In the genomic region with DNA sequence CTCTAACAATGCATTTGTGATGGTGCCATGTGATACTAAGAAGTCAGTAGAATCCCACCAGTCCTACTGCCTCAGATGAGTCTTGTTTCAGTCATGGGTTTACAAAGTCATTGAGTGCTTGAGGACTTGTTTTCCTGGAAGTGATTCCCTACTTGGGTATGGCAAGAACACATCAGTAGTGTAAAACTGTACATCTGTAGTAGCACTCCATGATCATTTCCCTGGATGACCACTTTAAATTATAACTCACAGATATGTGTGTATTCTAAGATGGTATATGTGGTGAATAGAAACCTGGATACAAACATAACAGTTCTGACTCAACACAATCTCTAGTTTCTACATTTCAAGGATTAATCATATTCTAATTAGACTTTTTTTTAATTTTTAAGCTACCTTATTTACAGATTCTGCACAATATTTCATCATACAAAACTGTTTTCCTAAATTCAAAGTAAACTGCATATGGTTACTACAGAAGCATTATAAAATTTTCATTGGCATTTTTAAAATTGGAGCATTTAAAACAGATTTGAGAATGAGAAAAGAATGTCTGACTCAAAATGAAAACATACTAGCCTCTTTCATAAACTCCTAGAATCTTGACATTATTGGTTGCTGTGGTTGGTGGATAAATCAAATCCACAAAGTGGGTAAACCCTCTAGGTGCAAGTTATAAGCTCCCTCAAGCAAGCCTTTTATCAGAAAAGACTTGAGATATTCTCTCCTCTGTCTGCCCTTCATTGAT, we compare ENCODE assay signal across 16 cellular contexts. TPM values are rescaled to one million over a fixed set of nuclear protein-coding genes. Genes with fewer than 3 reads are reported as not detected.
DNase-seq lines count a peak whose midpoint lies in the region; ATAC-seq, FAIRE-seq and TF ChIP-seq lines count a peak whose summit lies in the region.
"Had no signal": no experiment of that assay in that cellular context is flagged by ENCODE, and none has a peak within 500 bp of the region (broad histone marks: within the 10 kb centered on the region; RNA-seq: fewer than 3 reads in every experiment).

No MANE protein-coding gene starts in this region.

- H3K4me3 Mint-ChIP-seq in activated naive CD4-positive, alpha-beta T cell treated with anti-CD3 and anti-CD28 coated beads, Interleukin-2, amount 50 U/mL, for 24 hours, result peak overlapping the region; percentile 11
- no peak overlapping the region for H3K4me3 Mint-ChIP-seq in activated naive CD4-positive, alpha-beta T cell treated with anti-CD3 and anti-CD28 coated beads, Interleukin-2, amount 10 ng/mL, durations not matched to agents 7 days and 5 days
- no peak overlapping the region for H3K4me3 Mint-ChIP-seq in T-cell

- no peaks in the 10 kb centered on the region for H3K9me3 Mint-ChIP-seq in activated naive CD4-positive, alpha-beta T cell treated with anti-CD3 and anti-CD28 coated beads, Interleukin-2, amount 50 U/mL, for 24 hours
- no peaks in the 10 kb centered on the region for H3K9me3 Mint-ChIP-seq in activated naive CD4-positive, alpha-beta T cell treated with anti-CD3 and anti-CD28 coated beads, Interleukin-2, amount 10 ng/mL, durations not matched to agents 7 days and 5 days
- no peaks in the 10 kb centered on the region for H3K9me3 Mint-ChIP-seq in T-cell

- H3K27ac Mint-ChIP-seq in activated naive CD4-positive, alpha-beta T cell treated with anti-CD3 and anti-CD28 coated beads, Interleukin-2, amount 50 U/mL, for 24 hours, result peak overlapping the region; percentile 59
- H3K27ac Mint-ChIP-seq in activated naive CD4-positive, alpha-beta T cell treated with anti-CD3 and anti-CD28 coated beads, Interleukin-2, amount 10 ng/mL, durations not matched to agents 7 days and 5 days, result no peak overlapping the region
- H3K27ac Mint-ChIP-seq in T-cell, result peak overlapping the region; percentile 16 to 48

- no peaks in the 10 kb centered on the region for H3K27me3 ChIP-seq in fibroblast of lung (ENCODE audit: control insufficient read depth, insufficient read depth, low read length)
- H3K27me3 ChIP-seq: spleen had no signal

- H3K4me3 ChIP-seq in fibroblast of lung (replicated peaks in 1 of 4; ENCODE audit: control extremely low read depth in 1 of 4, insufficient read depth in 1 of 4, low read depth in 3 of 4, low read length in 4 of 4), result no peak overlapping the region
- H3K4me3 ChIP-seq: spleen had no signal

- no peak for DNase-seq in activated naive CD4-positive, alpha-beta T cell treated with anti-CD3 and anti-CD28 coated beads, Interleukin-2, amount 10 ng/mL, durations not matched to agents 7 days and 5 days
- DNase-seq in T-cell (no peak), fibroblast of lung (ENCODE audit: low read depth in 2 of 2) (peak; percentile 22 to 68), stromal cell of bone marrow (ENCODE audit: low read depth) (peak; percentile 36), HTR-8/SVneo (ENCODE audit: insufficient read length, low spot score) (no peak)
- DNase-seq: activated CD4-positive, alpha-beta T cell treated with anti-CD3 and anti-CD28 coated beads, Interleukin-2, amount 50 U/mL, for 1 hour; activated effector memory CD4-positive, alpha-beta T cell treated with Interleukin-2 at 50 U/mL for 16 hours; central memory CD4-positive, alpha-beta T cell; DMS153; head of caudate nucleus; NCI-H187 treated with DMSO at 0.1 percent for 48 hours; spleen had no signal

- H3K36me3 Mint-ChIP-seq in activated naive CD4-positive, alpha-beta T cell treated with anti-CD3 and anti-CD28 coated beads, Interleukin-2, amount 50 U/mL, for 24 hours, result peaks cover 5% of the 10 kb centered on the region
- H3K36me3 Mint-ChIP-seq in activated naive CD4-positive, alpha-beta T cell treated with anti-CD3 and anti-CD28 coated beads, Interleukin-2, amount 10 ng/mL, durations not matched to agents 7 days and 5 days, result peaks cover 24% of the 10 kb centered on the region
- H3K36me3 Mint-ChIP-seq in T-cell, result peaks cover 8% of the 10 kb centered on the region

- no peaks in the 10 kb centered on the region for H3K79me2 ChIP-seq in fibroblast of lung (ENCODE audit: control insufficient read depth, insufficient read depth, low read length)

- H2AFZ ChIP-seq in fibroblast of lung (ENCODE audit: low read length), result no peak overlapping the region

- no peaks in the 10 kb centered on the region for H3K9me3 ChIP-seq in fibroblast of lung (ENCODE audit: control insufficient read depth, insufficient read depth, low read depth, low read length)
- H3K9me3 ChIP-seq: spleen had no signal

- no peaks in the 10 kb centered on the region for H3K27me3 Mint-ChIP-seq in activated naive CD4-positive, alpha-beta T cell treated with anti-CD3 and anti-CD28 coated beads, Interleukin-2, amount 50 U/mL, for 24 hours
- no peaks in the 10 kb centered on the region for H3K27me3 Mint-ChIP-seq in activated naive CD4-positive, alpha-beta T cell treated with anti-CD3 and anti-CD28 coated beads, Interleukin-2, amount 10 ng/mL, durations not matched to agents 7 days and 5 days
- no peaks in the 10 kb centered on the region for H3K27me3 Mint-ChIP-seq in T-cell

- H3K9ac ChIP-seq in fibroblast of lung (ENCODE audit: insufficient read depth, low read length), result no peak overlapping the region

- peak overlapping the region; percentile 29 for H3K27ac ChIP-seq in fibroblast of lung (ENCODE audit: insufficient read depth, low read length)
- H3K27ac ChIP-seq: RWPE1, spleen had no signal

- FAIRE-seq in HTR-8/SVneo (lab: Jason Lieb, UNC), result no peak

- H3K4me2 ChIP-seq in fibroblast of lung (ENCODE audit: extremely low read depth, insufficient read depth, low read length), result no peak overlapping the region

- no peaks in the 10 kb centered on the region for H4K20me1 ChIP-seq in fibroblast of lung (ENCODE audit: control insufficient read depth, extremely low read depth, insufficient read depth, low read length)

- peaks cover 66% of the 10 kb centered on the region for H3K4me1 Mint-ChIP-seq in activated naive CD4-positive, alpha-beta T cell treated with anti-CD3 and anti-CD28 coated beads, Interleukin-2, amount 50 U/mL, for 24 hours
- H3K4me1 Mint-ChIP-seq in activated naive CD4-positive, alpha-beta T cell treated with anti-CD3 and anti-CD28 coated beads, Interleukin-2, amount 10 ng/mL, durations not matched to agents 7 days and 5 days, result peaks cover 2% of the 10 kb centered on the region
- peaks cover 18 to 29% (median 27%) of the 10 kb centered on the region in 3 donors for H3K4me1 Mint-ChIP-seq in T-cell

- CTCF ChIA-PET in activated naive CD4-positive, alpha-beta T cell treated with anti-CD3 and anti-CD28 coated beads, Interleukin-2, amount 10 ng/mL, durations not matched to agents 7 days and 5 days (lab: Charles Lee), result interaction anchor here (0.8 kb wide), 1 partner anchor 13 kb away, joined by 3 read pairs; no protein-coding TSS in a partner anchor
- CTCF ChIA-PET in T-cell (lab: Charles Lee), result no interaction called here

- ATAC-seq in T-cell (replicated peaks in 1 of 4) (no peak), HG02642 (IDR thresholded peaks at IDR 0.05; ENCODE audit: poor library complexity, unreplicated experiment) (no peak), HG03139 (IDR thresholded peaks at IDR 0.05; ENCODE audit: unreplicated experiment) (no peak)

- H3K4me1 ChIP-seq in fibroblast of lung (ENCODE audit: control insufficient read depth, extremely low read depth, insufficient read depth, low read length), result no peaks in the 10 kb centered on the region

- TF ChIP-seq CTCF in fibroblast of lung (conservative IDR thresholded peaks at IDR 0.05 in 1 of 2, IDR thresholded peaks at IDR 0.05 in 1 of 2; ENCODE audit: low read depth in 1 of 2, low read length in 2 of 2), result no peak

- H3K36me3 ChIP-seq in fibroblast of lung (ENCODE audit: control insufficient read depth, insufficient read depth, low read length), result no peaks in the 10 kb centered on the region

- POLR2A ChIA-PET in T-cell (lab: Charles Lee), result interaction anchor here in 1 of 2 donors (0.6 kb wide), 1 partner anchor 34 kb away, joined by 3 read pairs; no protein-coding TSS in a partner anchor

RNA-seq across cellular contexts. Expression of gene PSMG1, which starts 6.8 kb away (rescaled TPM):
- total RNA-seq in T-cell (10 to 100 TPM; 12.9 to 18.1 (median 16.8) TPM), fibroblast of lung (53.4 and 55.5 TPM in 2 replicates)
- polyA plus RNA-seq in fibroblast of lung, result 62.3 and 69.5 TPM in 2 replicates
- polyA plus RNA-seq in fibroblast of lung (2012), result 56.9 and 67.9 TPM in 2 replicates
- polyA minus RNA-seq in fibroblast of lung (ENCODE audit: low replicate concordance), result 1.3 and 4.5 TPM in 2 replicates

Comparison
In these comparisons a context has a peak if more than half of its experiments do, and no peak if none do; other contexts are left out.
1. DNase-seq: peak in fibroblast of lung (2 of 2) and stromal cell of bone marrow (single experiment); none in activated naive CD4-positive, alpha-beta T cell treated with anti-CD3 and anti-CD28 coated beads, Interleukin-2, amount 10 ng/mL, durations not matched to agents 7 days and 5 days (single experiment), T-cell (0 of 34) and HTR-8/SVneo (single experiment).